ENCODE assay signal across 8 cellular contexts in the genomic region with DNA sequence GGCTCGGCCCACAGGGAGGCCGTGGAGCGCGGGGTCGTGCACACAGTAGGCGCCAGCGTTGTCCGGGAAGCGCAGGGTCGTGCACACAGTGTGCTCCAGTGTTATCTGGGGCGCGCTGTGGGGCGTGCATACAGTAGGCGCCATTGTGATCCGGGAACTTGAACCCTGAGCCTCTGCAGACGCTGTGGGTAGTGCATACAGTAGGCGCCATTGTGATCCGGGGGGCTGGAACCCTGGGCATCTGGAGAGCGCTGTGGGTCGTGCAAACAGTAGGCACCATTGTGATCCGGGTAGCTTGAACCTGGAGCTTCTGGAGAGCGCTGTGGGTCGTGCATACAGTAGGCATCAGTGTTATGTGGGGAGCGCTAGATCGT. TPM values are rescaled to one million over a fixed set of nuclear protein-coding genes. Genes with fewer than 3 reads are reported as not detected.
DNase-seq lines count a peak whose midpoint lies in the region; ATAC-seq and TF ChIP-seq lines count a peak whose summit lies in the region.

No MANE protein-coding gene starts in this region.

- CTCF ChIA-PET in AG04450 (lab: Charles Lee), result interaction anchor here (0.6 to 1.5 kb wide), 2 partner anchors 20 to 562 kb away, joined by 4 to 14 read pairs; no protein-coding TSS in a partner anchor

- H4K20me1 ChIP-seq in KMS-11 (ENCODE audit: insufficient read depth), result no peaks in the 10 kb centered on the region

- H2AFZ ChIP-seq in KMS-11 (ENCODE audit: low read depth), result peak overlapping the region; percentile 67

- peaks cover 2% of the 10 kb centered on the region; the same call in 1 of the 2 replicates for H3K9me3 ChIP-seq in AG04450 (ENCODE audit: control insufficient read depth, insufficient read depth, low read length)
- H3K9me3 ChIP-seq in muscle layer of duodenum (ENCODE audit: control insufficient read depth in 1 of 2, low read length in 2 of 2), result no peaks in the 10 kb centered on the region

- H3K9ac ChIP-seq in KMS-11, result peak overlapping the region; percentile 80

- H3K4me3 ChIP-seq in AG04450 (ENCODE audit: low read depth, low read length) (peak overlapping the region; percentile 82), KMS-11 (IDR thresholded peaks at IDR 0.05; ENCODE audit: insufficient read depth, low read depth, low read length) (peak overlapping the region; percentile 38), coronary artery (peak overlapping the region; percentile 88), muscle layer of duodenum (ENCODE audit: low read depth in 1 of 2, low read length in 2 of 2) (peak overlapping the region; percentile 74 to 78)

- DNase-seq in AG04450 (ENCODE audit: low read depth, low spot score) (no peak), coronary artery (ENCODE audit: low spot score) (no peak)
- DNase-seq in stimulated activated CD4-positive, alpha-beta T cell treated with anti-CD3 and anti-CD28 coated beads, Interleukin-1b, Interleukin-23, amount 100 ng/mL, for 48 hours, result no peak

- no peak for TF ChIP-seq CTCF in AG04450 (IDR thresholded peaks at IDR 0.05; ENCODE audit: low read depth, low read length)
- no peak for TF ChIP-seq CTCF in KMS-11 (conservative IDR thresholded peaks at IDR 0.05; ENCODE audit: low read depth, low read length)
- TF ChIP-seq CTCF in coronary artery (IDR thresholded peaks at IDR 0.05), result no peak

- peaks cover 76% of the 10 kb centered on the region for H3K79me2 ChIP-seq in KMS-11 (ENCODE audit: insufficient read depth, low read depth)

- H3K27me3 ChIP-seq in AG04450 (ENCODE audit: control insufficient read depth, insufficient read depth, low read length), result no peaks in the 10 kb centered on the region
- no peaks in the 10 kb centered on the region for H3K27me3 ChIP-seq in KMS-11 (ENCODE audit: insufficient read depth, low read depth)
- no peaks in the 10 kb centered on the region for H3K27me3 ChIP-seq in muscle layer of duodenum (ENCODE audit: low read depth, low read length)

- H3K4me2 ChIP-seq in KMS-11, result peak overlapping the region; percentile 61

- POLR2A ChIA-PET in AG04450 (lab: Yijun Ruan, JAX), result interaction anchor here (0.5 kb wide), 1 partner anchor 315 kb away, joined by 3 read pairs; no protein-coding TSS in a partner anchor

- no peaks in the 10 kb centered on the region for H3K36me3 ChIP-seq in KMS-11 (ENCODE audit: insufficient read depth)
- no peaks in the 10 kb centered on the region for H3K36me3 ChIP-seq in muscle layer of duodenum (ENCODE audit: control insufficient read depth in 1 of 2, insufficient read depth in 2 of 2, low read length in 2 of 2)

- H3K27ac ChIP-seq in AG04450 (ENCODE audit: low read depth, low read length) (no peak overlapping the region), KMS-11 (peak overlapping the region; percentile 50; the same call in 1 of the 2 replicates), coronary artery (peak overlapping the region; percentile 81 to 98), muscle layer of duodenum (ENCODE audit: low read length) (peak overlapping the region; percentile 39)

- H3K4me1 ChIP-seq in KMS-11 (ENCODE audit: low read depth, poor library complexity, severe bottlenecking) (peaks cover 38% of the 10 kb centered on the region), muscle layer of duodenum (ENCODE audit: control insufficient read depth in 1 of 2, insufficient read depth in 2 of 2, low read length in 2 of 2) (peaks cover 14 to 26% of the 10 kb centered on the region in 2 donors)

- ATAC-seq in HG02623 (IDR thresholded peaks at IDR 0.05; ENCODE audit: unreplicated experiment) (no peak), HG03469 (IDR thresholded peaks at IDR 0.05; ENCODE audit: unreplicated experiment) (no peak), HG03342 (IDR thresholded peaks at IDR 0.05; ENCODE audit: unreplicated experiment) (no peak)

RNA-seq across cellular contexts. Expression of a gene that starts 0.8 kb away (rescaled TPM):
- polyA plus RNA-seq in AG04450 (2011; rRNA removed), result 5.3 and 5.5 TPM in 2 replicates
- polyA minus RNA-seq in AG04450 (2011; rRNA and poly(A)+ RNA removed), result 20.8 and 23.3 TPM in 2 replicates

Comparison
In these comparisons a context has a peak if more than half of its experiments do, and no peak if none do; other contexts are left out.
1. H3K4me3 ChIP-seq: peak in every context shown above with its lines; median percentile 88 in coronary artery; 82 in AG04450; 76 in muscle layer of duodenum; 38 in KMS-11.